ENCODE assay signal across 11 cellular contexts in the genomic region with DNA sequence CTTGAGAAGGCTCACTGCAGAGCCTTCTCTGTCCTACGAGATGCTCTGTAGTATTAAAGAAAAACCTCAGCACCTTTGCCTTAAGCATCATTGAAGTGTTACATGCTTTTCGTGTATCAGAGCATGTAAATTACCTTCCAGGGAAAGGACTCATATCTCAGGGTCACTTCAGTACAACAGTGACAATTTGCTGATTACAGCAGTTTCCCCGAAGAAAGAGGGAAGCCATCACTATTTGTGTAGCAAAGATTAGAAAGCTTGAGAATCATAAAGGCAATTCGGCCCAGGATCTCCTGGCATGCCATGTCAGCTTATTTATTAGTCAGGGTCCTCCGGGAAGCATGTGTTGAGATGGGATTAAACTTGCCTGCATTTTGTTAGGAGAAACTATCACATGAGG. TPM values are rescaled to one million over a fixed set of nuclear protein-coding genes. Genes with fewer than 3 reads are reported as not detected.
"Had no signal": no experiment of that assay in that cellular context is flagged by ENCODE, and none has a peak within 500 bp of the region (broad histone marks: within the 10 kb centered on the region; RNA-seq: fewer than 3 reads in every experiment).

No MANE protein-coding gene starts in this region.

- H3K4me1 ChIP-seq: HAP-1 had no signal

- H3K27ac ChIP-seq: GM23248, HL-60 had no signal

- H3K36me3 ChIP-seq: HAP-1 had no signal

- ATAC-seq: HCT116 had no signal

- H3K27ac Mint-ChIP-seq: HFFc6, IgD-negative memory B cell had no signal

- DNase-seq: GM23248, GOT3, H7, HFFc6, KG1 had no signal

- H3K4me3 Mint-ChIP-seq: HFFc6, IgD-negative memory B cell had no signal

- H3K27me3 Mint-ChIP-seq: IgD-negative memory B cell had no signal

- H3K4me3 ChIP-seq: GM23248, HAP-1 had no signal

- H2AFZ ChIP-seq: GM23248 had no signal

- H3K9me3 Mint-ChIP-seq: HFFc6 had no signal

- H3K4me1 Mint-ChIP-seq: IgD-negative memory B cell had no signal

- H3K9ac ChIP-seq: GM23248 had no signal

- H3K36me3 Mint-ChIP-seq: IgD-negative memory B cell had no signal

RNA-seq across cellular contexts. Expression of a gene that starts 55.1 kb away (rescaled TPM):
- total RNA-seq: GM23248, H4, H7, HFFc6, HT1080 had no signal
- polyA plus RNA-seq: IgD-negative memory B cell had no signal
